Comparison of ENCODE assay signal across 9 cellular contexts in genomic region chr14:94355191-94355794, GRCh38. TPM values are rescaled to one million over a fixed set of nuclear protein-coding genes. Genes with fewer than 3 reads are reported as not detected.
DNase-seq lines count a peak whose midpoint lies in the region; ATAC-seq, FAIRE-seq and TF ChIP-seq lines count a peak whose summit lies in the region.
"Had no signal": no experiment of that assay in that cellular context is flagged by ENCODE, and none has a peak within 500 bp of the region (broad histone marks: within the 10 kb centered on the region; RNA-seq: fewer than 3 reads in every experiment).

No MANE protein-coding gene starts in this region.

- H3K4me1 ChIP-seq in right cardiac atrium (ENCODE audit: control insufficient read depth, insufficient read depth, low read length), result no peaks in the 10 kb centered on the region
- no peaks in the 10 kb centered on the region for H3K4me1 ChIP-seq in smooth muscle cell (ENCODE audit: low read depth)

- no peak overlapping the region for H3K4me3 ChIP-seq in right cardiac atrium (ENCODE audit: low read length)
- no peak overlapping the region for H3K4me3 ChIP-seq in smooth muscle cell

- DNase-seq in activated CD4-positive, alpha-beta memory T cell treated with anti-CD3 and anti-CD28 coated beads for 36 hours, result peak; percentile 51
- no peak for DNase-seq in activated CD4-positive, alpha-beta memory T cell treated with anti-CD3 and anti-CD28 coated beads, Interleukin-2, amount 10 ng/mL, durations not matched to agents 7 days and 5 days
- DNase-seq in right cardiac atrium, result peak; percentile 32 to 69 (median 67)
- DNase-seq in smooth muscle cell (lab: John Stamatoyannopoulos, UW; ENCODE audit: unreplicated experiment), result no peak
- no peak for DNase-seq in GM12891 (ENCODE audit: insufficient read length, low spot score)

- peaks cover 23% of the 10 kb centered on the region for H3K9me3 Mint-ChIP-seq in activated CD4-positive, alpha-beta memory T cell treated with anti-CD3 and anti-CD28 coated beads for 36 hours
- H3K9me3 Mint-ChIP-seq in activated CD4-positive, alpha-beta memory T cell treated with anti-CD3 and anti-CD28 coated beads, Interleukin-2, amount 10 ng/mL, durations not matched to agents 7 days and 5 days, result peaks cover 6% of the 10 kb centered on the region

- FAIRE-seq in GM12891 (lab: Jason Lieb, UNC), result no peak

- no peak overlapping the region for H2AFZ ChIP-seq in smooth muscle cell (ENCODE audit: low read depth)

- ATAC-seq in SK-N-SH treated with all-trans-retinoic acid at 6 μM for 48 hours (peak; percentile 96), right cardiac atrium (no peak), GM21717 (IDR thresholded peaks at IDR 0.05; ENCODE audit: unreplicated experiment) (no peak), GM21423 (IDR thresholded peaks at IDR 0.05; ENCODE audit: unreplicated experiment) (no peak)

- no peak overlapping the region for H3K4me3 Mint-ChIP-seq in activated CD4-positive, alpha-beta memory T cell treated with anti-CD3 and anti-CD28 coated beads for 36 hours
- no peak overlapping the region for H3K4me3 Mint-ChIP-seq in activated CD4-positive, alpha-beta memory T cell treated with anti-CD3 and anti-CD28 coated beads, Interleukin-2, amount 10 ng/mL, durations not matched to agents 7 days and 5 days

- H3K36me3 ChIP-seq in smooth muscle cell (ENCODE audit: low read depth), result no peaks in the 10 kb centered on the region

- TF ChIP-seq POLR2A in GM12891 (IDR thresholded peaks at IDR 0.05; ENCODE audit: low read depth, low read length), result no peak

- TF ChIP-seq CTCF in smooth muscle cell (IDR thresholded peaks at IDR 0.05; ENCODE audit: borderline replicate concordance, insufficient read depth, poor library complexity, severe bottlenecking), result peak; percentile 38

- POLR2A ChIA-PET in activated CD4-positive, alpha-beta memory T cell treated with anti-CD3 and anti-CD28 coated beads for 36 hours (lab: Charles Lee), result interaction anchor here (1.6 kb wide), 1 partner anchor 9 kb away, joined by 4 read pairs; no protein-coding TSS in a partner anchor
- POLR2A ChIA-PET in activated CD4-positive, alpha-beta memory T cell treated with anti-CD3 and anti-CD28 coated beads, Interleukin-2, amount 10 ng/mL, durations not matched to agents 7 days and 5 days (lab: Charles Lee), result no interaction called here

- H3K27me3 ChIP-seq in right cardiac atrium (ENCODE audit: control insufficient read depth, insufficient read depth) (no peaks in the 10 kb centered on the region), smooth muscle cell (ENCODE audit: low read depth) (peaks cover 7% of the 10 kb centered on the region)

- peaks cover 9% of the 10 kb centered on the region for H3K27me3 Mint-ChIP-seq in activated CD4-positive, alpha-beta memory T cell treated with anti-CD3 and anti-CD28 coated beads for 36 hours
- peaks cover 5% of the 10 kb centered on the region for H3K27me3 Mint-ChIP-seq in activated CD4-positive, alpha-beta memory T cell treated with anti-CD3 and anti-CD28 coated beads, Interleukin-2, amount 10 ng/mL, durations not matched to agents 7 days and 5 days

- no peak overlapping the region for H3K4me2 ChIP-seq in smooth muscle cell

- H3K27ac Mint-ChIP-seq in activated CD4-positive, alpha-beta memory T cell treated with anti-CD3 and anti-CD28 coated beads for 36 hours, result no peak overlapping the region
- no peak overlapping the region for H3K27ac Mint-ChIP-seq in activated CD4-positive, alpha-beta memory T cell treated with anti-CD3 and anti-CD28 coated beads, Interleukin-2, amount 10 ng/mL, durations not matched to agents 7 days and 5 days

- CTCF ChIA-PET in activated CD4-positive, alpha-beta memory T cell treated with anti-CD3 and anti-CD28 coated beads for 36 hours (lab: Charles Lee), result no interaction called here
- CTCF ChIA-PET in activated CD4-positive, alpha-beta memory T cell treated with anti-CD3 and anti-CD28 coated beads, Interleukin-2, amount 10 ng/mL, durations not matched to agents 7 days and 5 days (lab: Charles Lee), result no interaction called here

- no peaks in the 10 kb centered on the region for H3K9me3 ChIP-seq in right cardiac atrium (ENCODE audit: control insufficient read depth, low read length)
- H3K9me3 ChIP-seq in smooth muscle cell (replicated peaks; ENCODE audit: low read depth), result no peaks in the 10 kb centered on the region

- H3K79me2 ChIP-seq in smooth muscle cell (ENCODE audit: low read depth), result no peaks in the 10 kb centered on the region

- H3K27ac ChIP-seq in right cardiac atrium (ENCODE audit: low read length), result no peak overlapping the region
- H3K27ac ChIP-seq in smooth muscle cell (ENCODE audit: low read depth), result no peak overlapping the region

- H3K4me1 Mint-ChIP-seq in activated CD4-positive, alpha-beta memory T cell treated with anti-CD3 and anti-CD28 coated beads for 36 hours (ENCODE audit: low read depth), result peaks cover 33% of the 10 kb centered on the region
- H3K4me1 Mint-ChIP-seq in activated CD4-positive, alpha-beta memory T cell treated with anti-CD3 and anti-CD28 coated beads, Interleukin-2, amount 10 ng/mL, durations not matched to agents 7 days and 5 days, result no peaks in the 10 kb centered on the region

- intact Hi-C loops in activated CD4-positive, alpha-beta memory T cell treated with anti-CD3 and anti-CD28 coated beads for 36 hours (cut with micrococcal nuclease), result loop anchor here (1.0 to 2.0 kb wide), 4 partner anchors 13 to 131 kb away; no protein-coding TSS in a partner anchor
- intact Hi-C loops in right cardiac atrium (cut with DNase I), result no loop called here

- no peaks in the 10 kb centered on the region for H4K20me1 ChIP-seq in smooth muscle cell (ENCODE audit: low read depth)

- no peaks in the 10 kb centered on the region for H3F3A ChIP-seq in smooth muscle cell (ENCODE audit: low read depth)

- peaks cover 11% of the 10 kb centered on the region for H3K36me3 Mint-ChIP-seq in activated CD4-positive, alpha-beta memory T cell treated with anti-CD3 and anti-CD28 coated beads for 36 hours
- no peaks in the 10 kb centered on the region for H3K36me3 Mint-ChIP-seq in activated CD4-positive, alpha-beta memory T cell treated with anti-CD3 and anti-CD28 coated beads, Interleukin-2, amount 10 ng/mL, durations not matched to agents 7 days and 5 days (ENCODE audit: low read depth)

- H3K9ac ChIP-seq in smooth muscle cell (ENCODE audit: low read depth), result no peak overlapping the region

- WGBS in right cardiac atrium, result 22% methylated on average over 15 of the region's 15 CpGs
- WGBS in smooth muscle cell (ENCODE audit: low lambda C conversion rate), result 31% methylated on average over 14 of the region's 15 CpGs

TF ChIP-seq in SK-N-SH treated with all-trans-retinoic acid at 6 μM for 48 hours, 23 proteins besides CTCF, POLR2A, EP300 and RAD21 (continues in another document):
- TF ChIP-seq TCF4 (CRISPR knock-in tag; IDR thresholded peaks at IDR 0.05; ENCODE audit: borderline replicate concordance), result no peak

TF ChIP-seq in GM12891, 5 proteins besides CTCF, POLR2A, EP300 and RAD21:
- TF ChIP-seq POU2F2 (IDR thresholded peaks at IDR 0.05; ENCODE audit: low read depth, low read length) (no peak), TAF1 (IDR thresholded peaks at IDR 0.05; ENCODE audit: low read depth, low read length) (no peak), POLR2AphosphoS5 (IDR thresholded peaks at IDR 0.05; ENCODE audit: low read depth, low read length) (no peak), SPI1 (IDR thresholded peaks at IDR 0.05; ENCODE audit: low read depth, low read length) (no peak)
TF ChIP-seq in GM12891: peak in this region for 0.

RNA-seq across cellular contexts. Expression of gene SERPINA2, which starts 11.2 kb away (rescaled TPM):
- not detected for total RNA-seq in activated CD4-positive, alpha-beta memory T cell treated with anti-CD3 and anti-CD28 coated beads for 36 hours
- not detected for total RNA-seq in activated CD4-positive, alpha-beta memory T cell treated with anti-CD3 and anti-CD28 coated beads, Interleukin-2, amount 10 ng/mL, durations not matched to agents 7 days and 5 days
- total RNA-seq in right cardiac atrium (not detected), smooth muscle cell (not detected in 2 replicates)
- polyA plus RNA-seq in right cardiac atrium (not detected), smooth muscle cell (not detected in 2 replicates)
- not detected for polyA plus RNA-seq in GM12891 (2012; ENCODE audit: low read depth, missing spikeins)
- total RNA-seq: T-helper 2 cell treated with Interferon-gamma antibody and Interleukin-4, amounts not matched to agents 100 ng/mL and 5 ng/mL, for 36 hours had no signal

RNA-seq across cellular contexts. Expression of gene SERPINA6, which starts 32.2 kb away (rescaled TPM):
- not detected for total RNA-seq in activated CD4-positive, alpha-beta memory T cell treated with anti-CD3 and anti-CD28 coated beads for 36 hours
- not detected for total RNA-seq in activated CD4-positive, alpha-beta memory T cell treated with anti-CD3 and anti-CD28 coated beads, Interleukin-2, amount 10 ng/mL, durations not matched to agents 7 days and 5 days
- not detected for total RNA-seq in right cardiac atrium
- not detected for polyA plus RNA-seq in right cardiac atrium
- not detected in 2 replicates for total RNA-seq in smooth muscle cell
- 0.12 TPM in 1 of 2 replicates, not detected in the other for polyA plus RNA-seq in smooth muscle cell
- not detected for polyA plus RNA-seq in GM12891 (2012; ENCODE audit: low read depth, missing spikeins)
- total RNA-seq: T-helper 2 cell treated with Interferon-gamma antibody and Interleukin-4, amounts not matched to agents 100 ng/mL and 5 ng/mL, for 36 hours had no signal

RNA-seq across cellular contexts. Expression of gene SERPINA1, which starts 33.1 kb away (rescaled TPM):
- 10 to 100 TPM; 22.1 to 24.5 TPM for total RNA-seq in activated CD4-positive, alpha-beta memory T cell treated with anti-CD3 and anti-CD28 coated beads for 36 hours
- under 1 TPM; 0.43 to 0.53 TPM for total RNA-seq in activated CD4-positive, alpha-beta memory T cell treated with anti-CD3 and anti-CD28 coated beads, Interleukin-2, amount 10 ng/mL, durations not matched to agents 7 days and 5 days
- total RNA-seq in right cardiac atrium (10 to 100 TPM in 1 of 4 donors, 1 to 10 TPM in 3; 3.1 to 10.3 (median 8.4) TPM), smooth muscle cell (0.22 and 1.8 TPM in 2 replicates)
- polyA plus RNA-seq in right cardiac atrium (2.0 TPM), smooth muscle cell (2.4 and 3.4 TPM in 2 replicates)
- 0.77 TPM for polyA plus RNA-seq in GM12891 (2012; ENCODE audit: low read depth, missing spikeins)

Comparison
In these comparisons a context has a peak if more than half of its experiments do, and no peak if none do; other contexts are left out.
1. DNase-seq: peak in activated CD4-positive, alpha-beta memory T cell treated with anti-CD3 and anti-CD28 coated beads for 36 hours (single experiment) and right cardiac atrium (3 of 3); none in activated CD4-positive, alpha-beta memory T cell treated with anti-CD3 and anti-CD28 coated beads, Interleukin-2, amount 10 ng/mL, durations not matched to agents 7 days and 5 days (single experiment), smooth muscle cell (single experiment) and GM12891 (single experiment).